Comparison of ENCODE assay signal across 8 cellular contexts in genomic region chr7:149147072-149147729, GRCh38. TPM values are rescaled to one million over a fixed set of nuclear protein-coding genes. Genes with fewer than 3 reads are reported as not detected.
DNase-seq lines count a peak whose midpoint lies in the region; ATAC-seq and TF ChIP-seq lines count a peak whose summit lies in the region.

Gene ZNF398 (plus strand): TSS chr7:149147453. CDS start chr7:149147743, 290 bp downstream.

- DNase-seq in GM03348 (ENCODE audit: low spot score) (peak; percentile 98), H4 (ENCODE audit: low spot score) (peak; percentile 57), LNCaP clone FGC (ENCODE audit: low read depth) (no peak), SK-N-DZ (ENCODE audit: low spot score) (peak; percentile 77), globus pallidus (ENCODE audit: low spot score) (peak; percentile 75), omental fat pad (ENCODE audit: low spot score) (peak; percentile 42)
- DNase-seq in activated naive CD4-positive, alpha-beta T cell treated with anti-CD3 and anti-CD28 coated beads, Interleukin-2, amount 10 ng/mL, durations not matched to agents 7 days and 5 days, result peak; percentile 81

- no peaks in the 10 kb centered on the region for H3K27me3 ChIP-seq in thymus (ENCODE audit: control insufficient read depth, insufficient read depth)

- no peaks in the 10 kb centered on the region for H3K27me3 Mint-ChIP-seq in activated naive CD4-positive, alpha-beta T cell treated with anti-CD3 and anti-CD28 coated beads, Interleukin-2, amount 10 ng/mL, durations not matched to agents 7 days and 5 days

- TF ChIP-seq CTCF in LNCaP clone FGC (IDR thresholded peaks at IDR 0.05; ENCODE audit: control insufficient read depth, extremely low read depth, insufficient read depth), result peak; percentile 90
- TF ChIP-seq CTCF in omental fat pad (IDR thresholded peaks at IDR 0.05), result peak in 2 of 3 donors; percentile 15 to 38

- CTCF ChIA-PET in activated naive CD4-positive, alpha-beta T cell treated with anti-CD3 and anti-CD28 coated beads, Interleukin-2, amount 10 ng/mL, durations not matched to agents 7 days and 5 days (lab: Charles Lee), result interaction anchor here (0.7 to 2.8 kb wide), 6 partner anchors 8 to 81 kb away, joined by 3 to 29 read pairs (median 4); partner anchors contain the start of gene ZNF425

- ATAC-seq in omental fat pad (ENCODE audit: low FRiP score), result peak; percentile 94

- H3K9me3 Mint-ChIP-seq in activated naive CD4-positive, alpha-beta T cell treated with anti-CD3 and anti-CD28 coated beads, Interleukin-2, amount 10 ng/mL, durations not matched to agents 7 days and 5 days, result no peaks in the 10 kb centered on the region

- no peaks in the 10 kb centered on the region for H3K9me3 ChIP-seq in thymus (ENCODE audit: control insufficient read depth)

- peaks cover 35% of the 10 kb centered on the region for H3K4me1 Mint-ChIP-seq in activated naive CD4-positive, alpha-beta T cell treated with anti-CD3 and anti-CD28 coated beads, Interleukin-2, amount 10 ng/mL, durations not matched to agents 7 days and 5 days

- under 1% methylated on average over 78 of the region's 78 CpGs for WGBS in thymus

- H3K4me3 ChIP-seq in LNCaP clone FGC (ENCODE audit: low read depth, low read length) (peak within 1 kb of the TSS; percentile 85), thymus (ENCODE audit: low read length) (peak within 1 kb of the TSS; percentile 92)

- peaks cover 12% of the 10 kb centered on the region for H3K4me1 ChIP-seq in thymus (ENCODE audit: control insufficient read depth, insufficient read depth, low read length)

- peak within 1 kb of the TSS; percentile 90 for H3K27ac ChIP-seq in thymus (ENCODE audit: low read depth)

- H3K36me3 ChIP-seq in thymus (ENCODE audit: control insufficient read depth, insufficient read depth), result no peaks in the 10 kb centered on the region

- peak within 1 kb of the TSS; percentile 89 for H3K27ac Mint-ChIP-seq in activated naive CD4-positive, alpha-beta T cell treated with anti-CD3 and anti-CD28 coated beads, Interleukin-2, amount 10 ng/mL, durations not matched to agents 7 days and 5 days

- peaks cover 12% of the 10 kb centered on the region for H3K36me3 Mint-ChIP-seq in activated naive CD4-positive, alpha-beta T cell treated with anti-CD3 and anti-CD28 coated beads, Interleukin-2, amount 10 ng/mL, durations not matched to agents 7 days and 5 days

- peak within 1 kb of the TSS; percentile 82 for H3K4me3 Mint-ChIP-seq in activated naive CD4-positive, alpha-beta T cell treated with anti-CD3 and anti-CD28 coated beads, Interleukin-2, amount 10 ng/mL, durations not matched to agents 7 days and 5 days

RNA-seq across cellular contexts. Expression of gene ZNF398, which starts in this region (rescaled TPM):
- 6.6 and 9.9 TPM in 2 replicates for total RNA-seq in H4 (2014; rRNA removed; shearing (Covaris generic))
- polyA plus RNA-seq in SK-N-DZ (2014; cell fraction: cytosol; rRNA removed), result 8.1 and 12.5 TPM in 2 replicates
- 7.0 and 9.4 TPM in 2 replicates for polyA plus RNA-seq in SK-N-DZ (2014; cell fraction: nucleus; rRNA removed)
- 10 to 100 TPM; 11.5 to 23.5 (median 17.1) TPM for total RNA-seq in omental fat pad
- polyA plus RNA-seq in thymus, result 4.5 TPM
